In genomic region chr18:55354795-55355194, GRCh38 we compare ENCODE assay signal across 25 cellular contexts.
A peak's percentile ranks its signal among the peaks of the same experiment; 100 is the strongest.
DNase-seq lines count a peak whose midpoint lies in the region; FAIRE-seq and TF ChIP-seq lines count a peak whose summit lies in the region.
"Had no signal": no experiment of that assay in that cellular context is flagged by ENCODE, and none has a peak within 500 bp of the region (broad histone marks: within the 10 kb centered on the region; RNA-seq: fewer than 3 reads in every experiment).

No MANE protein-coding gene starts in this region.

- peaks cover 38% of the 10 kb centered on the region for H3K79me2 ChIP-seq in astrocyte (ENCODE audit: insufficient read depth, low read length)

- H3K9ac ChIP-seq in astrocyte (ENCODE audit: low read length): no peak overlapping the region

- peaks cover 34% of the 10 kb centered on the region for H3K4me1 ChIP-seq in astrocyte (ENCODE audit: insufficient read depth, low read length)

- H3K27me3 Mint-ChIP-seq in astrocyte (ENCODE audit: low read depth, unreplicated experiment): no peaks in the 10 kb centered on the region

- H3K27ac ChIP-seq in astrocyte (ENCODE audit: low read depth, low read length): no peak overlapping the region
- H3K27ac ChIP-seq: 22Rv1, esophagus squamous epithelium, sigmoid colon had no signal

- no peaks in the 10 kb centered on the region for H3K27me3 ChIP-seq in astrocyte (ENCODE audit: insufficient read depth, low read length)
- H3K27me3 ChIP-seq: esophagus squamous epithelium, sigmoid colon had no signal

- FAIRE-seq in astrocyte (lab: Jason Lieb, UNC): no peak

- no peak for TF ChIP-seq CTCF in astrocyte (IDR thresholded peaks at IDR 0.05; ENCODE audit: insufficient read depth, low read depth, low read length)

- DNase-seq in DMS 273 (lab: John Stamatoyannopoulos, UW; ENCODE audit: unreplicated experiment) (peak; percentile 33), DMS 273 treated with DMSO at 0.1 percent for 48 hours (lab: John Stamatoyannopoulos, UW) (no peak), astrocyte (ENCODE audit: low read depth) (peak; percentile 82), iris pigment epithelial cell (ENCODE audit: low read depth) (peak; percentile 81), superior temporal gyrus (ENCODE audit: extremely low spot score) (peak; percentile 85), NCI-H2029 treated with DMSO at 0.1 percent for 48 hours (lab: John Stamatoyannopoulos, UW) (no peak)
- DNase-seq in activated CD8-positive, alpha-beta memory T cell treated with anti-CD3 and anti-CD28 coated beads for 24 hours: no peak
- DNase-seq in effector CD4-positive, alpha-beta T cell: no peak
- DNase-seq: activated CD4-positive, alpha-beta T cell treated with anti-CD3 and anti-CD28 coated beads, Interleukin-2, amount 50 U/mL, for 1 hour; activated gamma-delta T cell; central memory CD4-positive, alpha-beta T cell; effector memory CD4-positive, alpha-beta T cell; esophagus squamous epithelium; H9; MM.1S; NCI-H2029; NCI-H446; SHP77; sigmoid colon; stimulated activated CD4-positive, alpha-beta T cell treated with anti-CD3 and anti-CD28 coated beads, Interleukin-1b, Interleukin-23, amount 100 ng/mL, for 48 hours; stimulated activated naive CD4-positive, alpha-beta T cell treated with Interleukin-2 at 50 U/mL for 16 hours; trophoblast cell had no signal

- H3K9me3 ChIP-seq in astrocyte (ENCODE audit: insufficient read depth, low read depth, low read length): no peaks in the 10 kb centered on the region
- H3K9me3 ChIP-seq: esophagus squamous epithelium, sigmoid colon had no signal

- H3K4me3 ChIP-seq in astrocyte (ENCODE audit: insufficient read depth, low read depth, low read length): no peak overlapping the region
- H3K4me3 ChIP-seq: esophagus squamous epithelium, sigmoid colon had no signal

- H3K36me3 ChIP-seq in astrocyte (ENCODE audit: insufficient read depth, low read length): no peaks in the 10 kb centered on the region
- H3K36me3 ChIP-seq: esophagus squamous epithelium, sigmoid colon had no signal

- H4K20me1 ChIP-seq in astrocyte (ENCODE audit: insufficient read depth, low read length): peaks cover 9% of the 10 kb centered on the region

- peak overlapping the region; percentile 34 for H3K4me2 ChIP-seq in astrocyte (ENCODE audit: low read length)

- no peak overlapping the region for H3K4me3 Mint-ChIP-seq in astrocyte (ENCODE audit: unreplicated experiment)
- H3K4me3 Mint-ChIP-seq: IgD-negative memory B cell; T-helper 1 cell treated with Interleukin-12 subunit alpha and Interleukin-12 subunit beta and Interleukin-4 antibody, amounts not matched to agents 30 μg/mL and 1 μg/mL, for 36 hours had no signal

- H3K9me3 Mint-ChIP-seq in astrocyte (ENCODE audit: unreplicated experiment): no peaks in the 10 kb centered on the region
- H3K9me3 Mint-ChIP-seq: H9; T-helper 1 cell treated with Interleukin-12 subunit alpha and Interleukin-12 subunit beta and Interleukin-4 antibody, amounts not matched to agents 30 μg/mL and 1 μg/mL, for 36 hours had no signal

- H3K4me1 Mint-ChIP-seq in astrocyte (ENCODE audit: low read depth, unreplicated experiment): peaks cover 49% of the 10 kb centered on the region

- H3K36me3 Mint-ChIP-seq in astrocyte (ENCODE audit: low read depth, unreplicated experiment): peaks cover 3% of the 10 kb centered on the region
- H3K36me3 Mint-ChIP-seq: IgD-negative memory B cell had no signal

- no peak overlapping the region for H2AFZ ChIP-seq in astrocyte (ENCODE audit: low read depth, low read length)

- no peak overlapping the region for H3K27ac Mint-ChIP-seq in astrocyte (ENCODE audit: unreplicated experiment)
- H3K27ac Mint-ChIP-seq: IgD-negative memory B cell; T-helper 1 cell treated with Interleukin-12 subunit alpha and Interleukin-12 subunit beta and Interleukin-4 antibody, amounts not matched to agents 30 μg/mL and 1 μg/mL, for 36 hours had no signal

Comparison
In these comparisons a context has a peak if more than half of its experiments do, and no peak if none do; other contexts are left out.
1. DNase-seq: peak in DMS 273 (single experiment), astrocyte (single experiment), iris pigment epithelial cell (single experiment) and superior temporal gyrus (single experiment); none in DMS 273 treated with DMSO at 0.1 percent for 48 hours (single experiment), activated CD8-positive, alpha-beta memory T cell treated with anti-CD3 and anti-CD28 coated beads for 24 hours (single experiment), NCI-H2029 treated with DMSO at 0.1 percent for 48 hours (single experiment) and effector CD4-positive, alpha-beta T cell (single experiment).